2 cellular contexts compared by ENCODE assay signal in genomic region chr5:177447611-177448243, GRCh38.
TF ChIP-seq lines count a peak whose summit lies in the region.

No MANE protein-coding gene starts in this region.

TF ChIP-seq in SK-N-SH treated with all-trans-retinoic acid at 6 μM for 48 hours, 23 proteins besides CTCF, POLR2A, EP300 and RAD21:
- TF ChIP-seq CSDC2 (CRISPR knock-in tag; IDR thresholded peaks at IDR 0.05) (no peak), PATZ1 (CRISPR knock-in tag; IDR thresholded peaks at IDR 0.05; ENCODE audit: borderline replicate concordance) (0 out of 2 replicates have a peak, but pooled peaks have one; percentile 40)

TF ChIP-seq in endothelial cell of umbilical vein, 7 proteins besides CTCF, POLR2A, EP300 and RAD21:
- TF ChIP-seq, protein P1, sequence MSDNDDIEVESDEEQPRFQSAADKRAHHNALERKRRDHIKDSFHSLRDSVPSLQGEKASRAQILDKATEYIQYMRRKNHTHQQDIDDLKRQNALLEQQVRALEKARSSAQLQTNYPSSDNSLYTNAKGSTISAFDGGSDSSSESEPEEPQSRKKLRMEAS (IDR thresholded peaks at IDR 0.05; ENCODE audit: insufficient read depth, insufficient read length), result no peak
- TF ChIP-seq FOS (IDR thresholded peaks at IDR 0.05; ENCODE audit: borderline replicate concordance, insufficient read depth, low read length), result peak; percentile 65
- TF ChIP-seq MYC (IDR thresholded peaks at IDR 0.05; ENCODE audit: low read depth, low read length), result peak; percentile 59
- no peak for TF ChIP-seq JUN (IDR thresholded peaks at IDR 0.05; ENCODE audit: borderline replicate concordance, insufficient read depth, insufficient read length, low read depth)
- peak; percentile 16 for TF ChIP-seq GATA2 (IDR thresholded peaks at IDR 0.05; ENCODE audit: insufficient read depth, insufficient read length, low read depth, low read length)
- TF ChIP-seq EZH2 (IDR thresholded peaks at IDR 0.05; ENCODE audit: borderline replicate concordance, low read depth, low read length, severe bottlenecking), result no peak
- TF ChIP-seq POLR2AphosphoS5 (IDR thresholded peaks at IDR 0.05; ENCODE audit: insufficient read depth, low read depth, low read length), result peak; percentile 72
